1 cellular context compared by ENCODE assay signal in genomic region chr18:11518788-11519685, GRCh38.
TF ChIP-seq lines count a peak whose summit lies in the region.

No MANE protein-coding gene starts in this region.

TF ChIP-seq in HCT116, 20 proteins besides CTCF, POLR2A, EP300 and RAD21 (continued from another document):
- TF ChIP-seq ZBTB33 (IDR thresholded peaks at IDR 0.05; ENCODE audit: extremely low read depth, insufficient replicate concordance, low read length) (no peak), MAX (IDR thresholded peaks at IDR 0.05) (no peak)
TF ChIP-seq in HCT116: peak in this region for 0.
